8 cellular contexts compared by ENCODE assay signal in genomic region chr6:130020106-130020851, GRCh38. TPM values are rescaled to one million over a fixed set of nuclear protein-coding genes. Genes with fewer than 3 reads are reported as not detected.
DNase-seq lines count a peak whose midpoint lies in the region; ATAC-seq, FAIRE-seq and TF ChIP-seq lines count a peak whose summit lies in the region.

No MANE protein-coding gene starts in this region.

- H3K23me2 ChIP-seq in H1 (ENCODE audit: low read depth, low read length), result peaks cover 4% of the 10 kb centered on the region; the same call in 1 of the 2 replicates

- H3K9me3 ChIP-seq in H1 (ENCODE audit: insufficient read depth in 2 of 2, low read depth in 1 of 2, low read length in 1 of 2) (no peaks in the 10 kb centered on the region), mononuclear cell (ENCODE audit: low read depth, low read length) (no peaks in the 10 kb centered on the region)

- no peak overlapping the region for H2BK20ac ChIP-seq in H1 (ENCODE audit: low read length)

- peaks cover 34% of the 10 kb centered on the region for H3K36me3 Mint-ChIP-seq in activated CD8-positive, alpha-beta T cell treated with anti-CD3 and anti-CD28 coated beads, Interleukin-2, amount 10 ng/mL, durations not matched to agents 7 days and 5 days (ENCODE audit: low read depth)

- no peak overlapping the region for H2BK15ac ChIP-seq in H1 (ENCODE audit: low read length)

- H2BK12ac ChIP-seq in H1 (ENCODE audit: low read depth, low read length), result no peak overlapping the region

- no peaks in the 10 kb centered on the region for H3K79me2 ChIP-seq in H1 (ENCODE audit: control insufficient read depth in 1 of 2, insufficient read depth in 2 of 2, low read length in 2 of 2)

- no peak for FAIRE-seq in H1 (lab: Jason Lieb, UNC)

- no peak overlapping the region for H4K5ac ChIP-seq in H1 (ENCODE audit: insufficient read length, low read depth, low read length)

- H3K9ac ChIP-seq in H1 (replicated peaks in 1 of 4; ENCODE audit: extremely low read depth in 1 of 4, low read depth in 3 of 4, low read length in 3 of 4), result peak overlapping the region in 1 of 4 experiments; percentile 43; a peak in 2 of 7 replicates

- peak overlapping the region; percentile 8 to 75 for H3K4me2 ChIP-seq in H1 (ENCODE audit: insufficient read depth in 1 of 2, low read depth in 2 of 2, low read length in 2 of 2)

- 1% methylated on average over 14 of the region's 79 CpGs; no CpG with 5 or more reads in 1 of the 2 experiments for WGBS in H1 (ENCODE audit: extremely low coverage in 1 of 2, insufficient coverage in 1 of 2, insufficient read length in 1 of 2, insufficient replicate concordance in 2 of 2, low coverage in 1 of 2, low lambda C conversion rate in 2 of 2, missing lambda C conversion rate in 1 of 2), 2 experiments

- no peak overlapping the region; the same call in 1 of the 2 replicates for H4K8ac ChIP-seq in H1 (ENCODE audit: extremely low read depth, insufficient read depth, low read length)

- no peak overlapping the region for H4K91ac ChIP-seq in H1 (replicated peaks; ENCODE audit: insufficient read length, low read length)

- H3K4me1 Mint-ChIP-seq in activated CD8-positive, alpha-beta T cell treated with anti-CD3 and anti-CD28 coated beads, Interleukin-2, amount 10 ng/mL, durations not matched to agents 7 days and 5 days (ENCODE audit: low read depth), result peaks cover 43% of the 10 kb centered on the region
- peaks cover 40% of the 10 kb centered on the region for H3K4me1 Mint-ChIP-seq in stimulated activated naive CD8-positive, alpha-beta T cell treated with anti-CD3 and anti-CD28 coated beads, Interleukin-15, amount 100 ng/mL, for 72 hours

- H3K27me3 Mint-ChIP-seq in activated CD8-positive, alpha-beta T cell treated with anti-CD3 and anti-CD28 coated beads, Interleukin-2, amount 10 ng/mL, durations not matched to agents 7 days and 5 days (ENCODE audit: low read depth), result no peaks in the 10 kb centered on the region
- H3K27me3 Mint-ChIP-seq in stimulated activated naive CD8-positive, alpha-beta T cell treated with anti-CD3 and anti-CD28 coated beads, Interleukin-15, amount 100 ng/mL, for 72 hours, result no peaks in the 10 kb centered on the region

- no peak overlapping the region for H2AFZ ChIP-seq in H1 (ENCODE audit: low read length)

- H3K27ac ChIP-seq in HL-60 (replicated peaks) (peak overlapping the region; percentile 49), H1 (ENCODE audit: low read depth, low read length) (no peak overlapping the region)

- CTCF ChIA-PET in activated CD8-positive, alpha-beta T cell treated with anti-CD3 and anti-CD28 coated beads, Interleukin-2, amount 10 ng/mL, durations not matched to agents 7 days and 5 days (lab: Charles Lee), result interaction anchor here (1.0 to 2.1 kb wide), 14 partner anchors 10 to 669 kb away, joined by 3 to 19 read pairs (median 7); no protein-coding TSS in a partner anchor
- CTCF ChIA-PET in H1 (lab: Charles Lee; ENCODE audit: partially characterized antibody), result interaction anchor here (1.0 to 2.2 kb wide), 6 partner anchors 20 to 423 kb away, joined by 3 to 14 read pairs (median 4); no protein-coding TSS in a partner anchor

- H3K4ac ChIP-seq in H1 (replicated peaks; ENCODE audit: insufficient read length, low read depth, low read length), result no peak overlapping the region

- H3K36me3 ChIP-seq in H1 (ENCODE audit: control insufficient read depth in 2 of 4, insufficient read depth in 4 of 4, low read length in 3 of 4), result no peaks in the 10 kb centered on the region

- H3K79me1 ChIP-seq in H1 (ENCODE audit: low read depth, low read length), result no peaks in the 10 kb centered on the region

- no peak for TF ChIP-seq POLR2A in H1 (IDR thresholded peaks at IDR 0.05; ENCODE audit: control extremely low read depth in 1 of 2, low read depth in 2 of 2, low read length in 2 of 2)

- no peaks in the 10 kb centered on the region for H4K20me1 ChIP-seq in H1 (replicated peaks in 1 of 2; ENCODE audit: control insufficient read depth in 1 of 2, insufficient read depth in 2 of 2, low read length in 2 of 2)

- no peak for TF ChIP-seq EP300 in H1 (IDR thresholded peaks at IDR 0.05; ENCODE audit: borderline replicate concordance in 1 of 2, low read depth in 2 of 2, low read length in 2 of 2)

- peaks cover 0 to 7% (median 4%) of the 10 kb centered on the region in 4 experiments; a peak in 4 of 7 replicates for H3K4me1 ChIP-seq in H1 (replicated peaks in 1 of 4; ENCODE audit: control insufficient read depth in 3 of 4, insufficient read depth in 4 of 4, low read length in 3 of 4)
- peaks cover 12% of the 10 kb centered on the region for H3K4me1 ChIP-seq in mononuclear cell (ENCODE audit: insufficient read depth, low read length)

- no peak overlapping the region for H2AK5ac ChIP-seq in H1 (ENCODE audit: low read depth, low read length)

- H3K4me3 Mint-ChIP-seq in activated CD8-positive, alpha-beta T cell treated with anti-CD3 and anti-CD28 coated beads, Interleukin-2, amount 10 ng/mL, durations not matched to agents 7 days and 5 days, result peak overlapping the region; percentile 96
- peak overlapping the region; percentile 92 to 94 for H3K4me3 Mint-ChIP-seq in stimulated activated naive CD8-positive, alpha-beta T cell treated with anti-CD3 and anti-CD28 coated beads, Interleukin-15, amount 100 ng/mL, for 72 hours

- no peak overlapping the region for H3K14ac ChIP-seq in H1 (ENCODE audit: insufficient read length)

- H3K9me3 Mint-ChIP-seq in activated CD8-positive, alpha-beta T cell treated with anti-CD3 and anti-CD28 coated beads, Interleukin-2, amount 10 ng/mL, durations not matched to agents 7 days and 5 days (ENCODE audit: insufficient read depth), result no peaks in the 10 kb centered on the region
- H3K9me3 Mint-ChIP-seq in stimulated activated naive CD8-positive, alpha-beta T cell treated with anti-CD3 and anti-CD28 coated beads, Interleukin-15, amount 100 ng/mL, for 72 hours, result no peaks in the 10 kb centered on the region

- DNase-seq in Caki2 (ENCODE audit: low read depth) (peak; percentile 17), HL-60 (ENCODE audit: low read depth in 1 of 2, low spot score in 1 of 2) (peak; percentile 9 to 38), H1 (ENCODE audit: low read depth in 1 of 2, low spot score in 2 of 2) (peak in 1 of 2 experiments; percentile 60), NCI-H2107 (lab: John Stamatoyannopoulos, UW) (no peak), NOMO-1 treated with DMSO at 0.1 percent for 48 hours (lab: John Stamatoyannopoulos, UW; ENCODE audit: unreplicated experiment) (no peak)
- peak; percentile 69 for DNase-seq in activated CD8-positive, alpha-beta T cell treated with anti-CD3 and anti-CD28 coated beads, Interleukin-2, amount 10 ng/mL, durations not matched to agents 7 days and 5 days
- DNase-seq in stimulated activated naive CD8-positive, alpha-beta T cell treated with anti-CD3 and anti-CD28 coated beads, Interleukin-15, amount 100 ng/mL, for 72 hours, result peak; percentile 41 to 42

- ATAC-seq in activated CD8-positive, alpha-beta T cell treated with anti-CD3 and anti-CD28 coated beads, Interleukin-2, amount 10 ng/mL, durations not matched to agents 7 days and 5 days, result peak; percentile 32
- ATAC-seq in stimulated activated naive CD8-positive, alpha-beta T cell treated with anti-CD3 and anti-CD28 coated beads, Interleukin-15, amount 100 ng/mL, for 72 hours, result peak; percentile 35

- no peak for TF ChIP-seq CTCF in HL-60 (IDR thresholded peaks at IDR 0.05; ENCODE audit: insufficient read depth, low read length)
- no peak for TF ChIP-seq CTCF in H1 (IDR thresholded peaks at IDR 0.05; ENCODE audit: control extremely low read depth in 1 of 3, insufficient read depth in 1 of 3, low read depth in 1 of 3, low read length in 3 of 3)

- no peak overlapping the region for H2BK120ac ChIP-seq in H1 (replicated peaks; ENCODE audit: low read depth, low read length)

- in situ Hi-C loops in Caki2 (cut with HindIII; ENCODE audit: low pct_unique_long_range_greater_than_20kb, low sequenced_read_pairs), result no loop called here

- H3K4me3 ChIP-seq in HL-60 (replicated peaks; ENCODE audit: insufficient read depth, low read length), result peak overlapping the region; percentile 77
- H3K4me3 ChIP-seq in H1 (ENCODE audit: extremely low read depth in 1 of 4, insufficient read depth in 2 of 4, low read depth in 3 of 4, low read length in 4 of 4), result peak overlapping the region; percentile 51 to 81 (median 62)
- H3K4me3 ChIP-seq in mononuclear cell (ENCODE audit: low read length), result peak overlapping the region; percentile 61

- no peak for TF ChIP-seq RAD21 in H1 (IDR thresholded peaks at IDR 0.05 in 1 of 2, conservative IDR thresholded peaks at IDR 0.05 in 1 of 2; ENCODE audit: low read depth in 2 of 2, low read length in 2 of 2)

- POLR2A ChIA-PET in activated CD8-positive, alpha-beta T cell treated with anti-CD3 and anti-CD28 coated beads, Interleukin-2, amount 10 ng/mL, durations not matched to agents 7 days and 5 days (lab: Charles Lee), result interaction anchor here (0.7 to 1.2 kb wide), 2 partner anchors 112 to 351 kb away, joined by 4 to 5 read pairs; no protein-coding TSS in a partner anchor
- POLR2A ChIA-PET in H1 (lab: Charles Lee; ENCODE audit: partially characterized antibody), result interaction anchor here (0.9 kb wide), 1 partner anchor 10 kb away, joined by 3 read pairs; no protein-coding TSS in a partner anchor

- no peak overlapping the region for H3K18ac ChIP-seq in H1 (ENCODE audit: extremely low read depth, low read length)

- no peak overlapping the region for H3K23ac ChIP-seq in H1 (ENCODE audit: insufficient read length)

- peak overlapping the region; percentile 98 for H3K27ac Mint-ChIP-seq in activated CD8-positive, alpha-beta T cell treated with anti-CD3 and anti-CD28 coated beads, Interleukin-2, amount 10 ng/mL, durations not matched to agents 7 days and 5 days
- H3K27ac Mint-ChIP-seq in stimulated activated naive CD8-positive, alpha-beta T cell treated with anti-CD3 and anti-CD28 coated beads, Interleukin-15, amount 100 ng/mL, for 72 hours, result peak overlapping the region; percentile 94 to 95

- no peaks in the 10 kb centered on the region for H3K27me3 ChIP-seq in HL-60 (ENCODE audit: insufficient read depth, poor library complexity, severe bottlenecking)
- H3K27me3 ChIP-seq in H1 (replicated peaks in 1 of 4; ENCODE audit: control insufficient read depth in 3 of 4, extremely low read depth in 1 of 4, insufficient read depth in 3 of 4, low read length in 3 of 4), result no peaks in the 10 kb centered on the region; a peak in 2 of 7 replicates
- H3K27me3 ChIP-seq in mononuclear cell (ENCODE audit: insufficient read depth, low read length), result no peaks in the 10 kb centered on the region

- H3K56ac ChIP-seq in H1 (replicated peaks; ENCODE audit: insufficient read length, low read depth, low read length), result no peak overlapping the region

- no peak overlapping the region for H2BK5ac ChIP-seq in H1 (ENCODE audit: low read depth, low read length)

RNA-seq across cellular contexts. Expression of gene L3MBTL3, which starts 1.9 kb away (rescaled TPM):
- total RNA-seq in Caki2 (2014; rRNA removed; shearing (Covaris generic); ENCODE audit: low replicate concordance), result 3.2 and 45.3 TPM in 2 replicates
- 10 to 100 TPM; 31.7 to 34.0 TPM for total RNA-seq in activated CD8-positive, alpha-beta T cell treated with anti-CD3 and anti-CD28 coated beads, Interleukin-2, amount 10 ng/mL, durations not matched to agents 7 days and 5 days
- total RNA-seq in H1 (2021; fragmentation: NEBNext Ultra II Directional; extraction: Animal tissue kit (Norgen Biotek cat#: 25700)), result 15.8 and 17.2 TPM in 2 replicates
- polyA plus RNA-seq in H1 (2011; rRNA removed), result 3.7 and 3.9 TPM in 2 replicates
- 8.4 TPM for polyA plus RNA-seq in H1 (2011; cell fraction: cytosol; rRNA removed)
- polyA plus RNA-seq in H1 (2011; cell fraction: nucleus; rRNA removed), result 3.9 TPM
- 9.7 to 11.5 TPM (median 10.4 TPM) in 4 replicates for polyA plus RNA-seq in H1 (2012, experiment 1 of 2)
- 0.51 TPM for polyA plus RNA-seq in H1 (2012, experiment 2 of 2)
- 5.8 TPM for polyA plus RNA-seq in H1 (2013, experiment 1 of 2)
- polyA plus RNA-seq in H1 (2013, experiment 2 of 2), result 6.3 TPM
- 5.7 and 9.1 TPM in 2 replicates for polyA minus RNA-seq in H1 (2011; rRNA and poly(A)+ RNA removed)
- polyA minus RNA-seq in H1 (2011; cell fraction: cytosol; rRNA and poly(A)+ RNA removed), result 5.9 TPM
- polyA minus RNA-seq in H1 (2011; cell fraction: nucleus; rRNA and poly(A)+ RNA removed), result 26.6 TPM
- total RNA-seq in mononuclear cell, result 41.2 TPM

Comparison
In these comparisons a context has a peak if more than half of its experiments do, and no peak if none do; other contexts are left out.
1. DNase-seq: peak in Caki2 (single experiment), HL-60 (2 of 2), activated CD8-positive, alpha-beta T cell treated with anti-CD3 and anti-CD28 coated beads, Interleukin-2, amount 10 ng/mL, durations not matched to agents 7 days and 5 days (single experiment) and stimulated activated naive CD8-positive, alpha-beta T cell treated with anti-CD3 and anti-CD28 coated beads, Interleukin-15, amount 100 ng/mL, for 72 hours (2 of 2); none in NCI-H2107 (single experiment) and NOMO-1 treated with DMSO at 0.1 percent for 48 hours (single experiment).
2. Peak in every context shown above with its lines, with median percentiles within 50 percentile points of each other: H3K4me3 ChIP-seq.